Comparison of ENCODE assay signal across 11 cellular contexts in the genomic region with DNA sequence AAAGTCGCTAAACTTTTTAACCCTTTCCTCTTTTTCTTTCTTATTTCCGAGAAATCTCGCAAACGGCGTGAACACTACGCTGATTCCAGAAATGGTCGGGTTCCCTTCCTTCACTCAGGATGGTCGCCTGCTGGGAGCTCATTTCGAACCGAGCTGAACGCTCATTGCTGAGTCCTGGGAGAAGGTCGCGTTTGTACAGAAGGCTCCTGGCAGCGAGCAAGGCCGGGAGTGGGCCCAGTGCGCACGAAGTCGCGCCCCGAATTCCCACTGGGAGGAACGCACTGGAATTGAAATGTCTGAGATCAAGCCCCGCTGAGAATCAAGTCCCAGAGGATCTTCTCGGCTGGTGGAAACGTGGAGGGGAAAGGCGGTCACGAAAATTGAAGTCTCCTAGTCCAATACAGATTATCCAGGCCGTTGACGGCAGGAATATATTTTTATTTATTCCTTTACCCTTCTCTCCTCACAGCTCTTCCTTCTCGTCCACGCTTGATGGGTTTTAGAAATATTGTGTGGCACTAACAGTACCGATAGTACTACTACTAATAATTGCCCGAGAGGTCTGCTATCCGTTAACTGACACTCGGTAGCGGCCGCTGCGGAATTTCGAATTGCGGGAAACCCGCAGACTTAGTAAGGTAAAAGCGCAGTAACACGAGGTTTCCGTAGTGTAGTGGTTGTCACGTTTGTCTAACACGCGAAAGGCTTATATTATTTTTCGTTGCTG.
DNase-seq lines count a peak whose midpoint lies in the region; ATAC-seq and TF ChIP-seq lines count a peak whose summit lies in the region.
"Had no signal": no experiment of that assay in that cellular context is flagged by ENCODE, and none has a peak within 500 bp of the region (broad histone marks: within the 10 kb centered on the region; RNA-seq: fewer than 3 reads in every experiment).

No MANE protein-coding gene starts in this region.

- peak overlapping the region in 1 of 2 donors; percentile 71 for H3K27ac Mint-ChIP-seq in natural killer cell treated with Interleukin-12 subunit alpha and Interleukin-12 subunit beta and Interleukin-15 and Interleukin-18, amount 100 ng/mL, for 72 hours
- peak overlapping the region in 1 of 2 donors; percentile 57 for H3K27ac Mint-ChIP-seq in natural killer cell
- H3K27ac Mint-ChIP-seq in activated naive CD8-positive, alpha-beta T cell: peak overlapping the region; percentile 80
- H3K27ac Mint-ChIP-seq in stimulated activated naive CD8-positive, alpha-beta T cell treated with anti-CD3 and anti-CD28 coated beads, Interleukin-15, amount 100 ng/mL, for 72 hours: peak overlapping the region in 1 of 2 donors; percentile 71

- peaks cover 46 to 64% of the 10 kb centered on the region in 2 donors for H3K27me3 Mint-ChIP-seq in natural killer cell treated with Interleukin-12 subunit alpha and Interleukin-12 subunit beta and Interleukin-15 and Interleukin-18, amount 100 ng/mL, for 72 hours
- peaks cover 60 to 80% of the 10 kb centered on the region in 2 donors for H3K27me3 Mint-ChIP-seq in natural killer cell (ENCODE audit: low read depth in 2 of 2)
- peaks cover 50% of the 10 kb centered on the region for H3K27me3 Mint-ChIP-seq in activated naive CD8-positive, alpha-beta T cell
- H3K27me3 Mint-ChIP-seq in stimulated activated naive CD8-positive, alpha-beta T cell treated with anti-CD3 and anti-CD28 coated beads, Interleukin-15, amount 100 ng/mL, for 72 hours: peaks cover 78% of the 10 kb centered on the region

- H3K9me3 Mint-ChIP-seq in natural killer cell treated with Interleukin-12 subunit alpha and Interleukin-12 subunit beta and Interleukin-15 and Interleukin-18, amount 100 ng/mL, for 72 hours: peaks cover 7% of the 10 kb centered on the region
- H3K9me3 Mint-ChIP-seq in natural killer cell: no peaks in the 10 kb centered on the region
- H3K9me3 Mint-ChIP-seq in activated naive CD8-positive, alpha-beta T cell (ENCODE audit: low read depth): no peaks in the 10 kb centered on the region
- H3K9me3 Mint-ChIP-seq in stimulated activated naive CD8-positive, alpha-beta T cell treated with anti-CD3 and anti-CD28 coated beads, Interleukin-15, amount 100 ng/mL, for 72 hours: peaks cover 0 to 8% of the 10 kb centered on the region in 2 donors

- peak overlapping the region; percentile 41 for H3K4me3 ChIP-seq in iPS-11a (ENCODE audit: low read depth, low read length)

- peak overlapping the region; percentile 32 for H3K4me3 Mint-ChIP-seq in natural killer cell treated with Interleukin-12 subunit alpha and Interleukin-12 subunit beta and Interleukin-15 and Interleukin-18, amount 100 ng/mL, for 72 hours
- no peak overlapping the region for H3K4me3 Mint-ChIP-seq in natural killer cell
- H3K4me3 Mint-ChIP-seq in activated naive CD8-positive, alpha-beta T cell: peak overlapping the region; percentile 63
- H3K4me3 Mint-ChIP-seq in stimulated activated naive CD8-positive, alpha-beta T cell treated with anti-CD3 and anti-CD28 coated beads, Interleukin-15, amount 100 ng/mL, for 72 hours: peak overlapping the region; percentile 63 to 67

- no peak for TF ChIP-seq CTCF in natural killer cell (IDR thresholded peaks at IDR 0.05)

- peaks cover 10 to 14% of the 10 kb centered on the region in 2 donors for H3K4me1 Mint-ChIP-seq in natural killer cell treated with Interleukin-12 subunit alpha and Interleukin-12 subunit beta and Interleukin-15 and Interleukin-18, amount 100 ng/mL, for 72 hours (ENCODE audit: low read depth in 2 of 2)
- peaks cover 7 to 9% of the 10 kb centered on the region in 2 donors for H3K4me1 Mint-ChIP-seq in natural killer cell
- H3K4me1 Mint-ChIP-seq in activated naive CD8-positive, alpha-beta T cell (ENCODE audit: low read depth): peaks cover 21% of the 10 kb centered on the region
- peaks cover 27% of the 10 kb centered on the region for H3K4me1 Mint-ChIP-seq in stimulated activated naive CD8-positive, alpha-beta T cell treated with anti-CD3 and anti-CD28 coated beads, Interleukin-15, amount 100 ng/mL, for 72 hours

- ATAC-seq in natural killer cell treated with Interleukin-12 subunit alpha and Interleukin-12 subunit beta and Interleukin-15 and Interleukin-18, amount 100 ng/mL, for 72 hours: no peak
- no peak for ATAC-seq in natural killer cell
- ATAC-seq in stimulated activated naive CD8-positive, alpha-beta T cell treated with anti-CD3 and anti-CD28 coated beads, Interleukin-15, amount 100 ng/mL, for 72 hours: no peak
- ATAC-seq in GM21737 (IDR thresholded peaks at IDR 0.05; ENCODE audit: unreplicated experiment): no peak

- intact Hi-C loops in natural killer cell (cut with micrococcal nuclease): loop anchor here (5.0 to 10.0 kb wide), 2 partner anchors 128 to 385 kb away; no protein-coding TSS in a partner anchor

- DNase-seq in natural killer cell treated with Interleukin-12 subunit alpha and Interleukin-12 subunit beta and Interleukin-15 and Interleukin-18, amount 100 ng/mL, for 72 hours (ENCODE audit: low spot score): no peak
- no peak for DNase-seq in natural killer cell
- no peak for DNase-seq in stimulated activated naive CD8-positive, alpha-beta T cell treated with anti-CD3 and anti-CD28 coated beads, Interleukin-15, amount 100 ng/mL, for 72 hours
- no peak for DNase-seq in ecto neural progenitor cell (ENCODE audit: low spot score)
- DNase-seq in HuH-7 (ENCODE audit: low spot score): no peak
- DNase-seq: dorsolateral prefrontal cortex, kidney, NCI-H510A treated with DMSO at 0.1 percent for 48 hours had no signal

- peaks cover 11% of the 10 kb centered on the region for H3K36me3 Mint-ChIP-seq in natural killer cell treated with Interleukin-12 subunit alpha and Interleukin-12 subunit beta and Interleukin-15 and Interleukin-18, amount 100 ng/mL, for 72 hours
- peaks cover 12% of the 10 kb centered on the region for H3K36me3 Mint-ChIP-seq in natural killer cell
- peaks cover 6% of the 10 kb centered on the region for H3K36me3 Mint-ChIP-seq in activated naive CD8-positive, alpha-beta T cell
